ENCODE assay signal across 26 cellular contexts in the genomic region with DNA sequence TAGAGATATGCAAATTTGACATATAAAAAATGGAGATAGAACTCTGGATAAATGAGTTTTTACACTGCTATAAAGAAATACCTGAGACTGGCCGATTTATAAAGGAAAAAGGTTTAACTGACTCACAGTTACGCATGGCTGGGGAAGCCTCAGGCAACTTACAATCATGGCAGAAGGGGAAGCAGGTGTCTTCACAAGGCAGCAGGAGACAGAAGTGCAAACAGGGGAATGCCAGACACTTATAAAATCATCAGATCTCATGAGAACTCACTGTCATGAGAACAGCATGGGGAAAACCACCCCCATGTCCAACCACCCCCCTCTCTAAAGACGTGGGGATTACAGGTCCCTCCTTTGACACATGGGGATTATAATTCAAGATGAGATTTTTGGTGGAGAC.
"Had no signal": no experiment of that assay in that cellular context is flagged by ENCODE, and none has a peak within 500 bp of the region (broad histone marks: within the 10 kb centered on the region; RNA-seq: fewer than 3 reads in every experiment).

No MANE protein-coding gene starts in this region.

- H3K36me3 ChIP-seq: adrenal gland, Peyer's patch, SJCRH30 had no signal

- H3K4me1 Mint-ChIP-seq: activated naive CD4-positive, alpha-beta T cell treated with anti-CD3 and anti-CD28 coated beads, Interleukin-2, amount 10 ng/mL, durations not matched to agents 7 days and 5 days; activated naive CD8-positive, alpha-beta T cell treated with anti-CD3 and anti-CD28 coated beads, Interleukin-2, amount 10 ng/mL, durations not matched to agents 7 days and 5 days had no signal

- H3K4me3 Mint-ChIP-seq: activated CD8-positive, alpha-beta T cell treated with anti-CD3 and anti-CD28 coated beads for 36 hours; activated naive CD4-positive, alpha-beta T cell treated with anti-CD3 and anti-CD28 coated beads, Interleukin-2, amount 10 ng/mL, durations not matched to agents 7 days and 5 days; activated naive CD8-positive, alpha-beta T cell treated with anti-CD3 and anti-CD28 coated beads, Interleukin-2, amount 10 ng/mL, durations not matched to agents 7 days and 5 days; activated T-cell treated with anti-CD3 and anti-CD28 coated beads, Interleukin-2, amount 50 U/mL, for 72 hours had no signal

- ATAC-seq: activated CD4-positive, CD25-positive, alpha-beta regulatory T cell treated with anti-CD3 and anti-CD28 coated beads, Interleukin-2, amount 50 U/mL, for 24 hours; activated CD8-positive, alpha-beta T cell treated with anti-CD3 and anti-CD28 coated beads for 36 hours; activated T-cell treated with anti-CD3 and anti-CD28 coated beads, Interleukin-2, amount 50 U/mL, for 72 hours; K562 had no signal

- H3K9me3 Mint-ChIP-seq: activated CD8-positive, alpha-beta T cell treated with anti-CD3 and anti-CD28 coated beads for 36 hours; activated naive CD4-positive, alpha-beta T cell treated with anti-CD3 and anti-CD28 coated beads, Interleukin-2, amount 10 ng/mL, durations not matched to agents 7 days and 5 days; activated naive CD8-positive, alpha-beta T cell treated with anti-CD3 and anti-CD28 coated beads, Interleukin-2, amount 10 ng/mL, durations not matched to agents 7 days and 5 days; activated T-cell treated with anti-CD3 and anti-CD28 coated beads, Interleukin-2, amount 50 U/mL, for 72 hours; activated T-helper 2 cell treated with anti-CD3 and anti-CD28 coated beads, Interferon-gamma antibody, Interleukin-2, Interleukin-4, amounts not matched to agents 10 μg/mL and 5 μg/mL and 100 μg/mL, durations not matched to agents 14 hours and 24 hours and 36 hours had no signal

- H3K36me3 Mint-ChIP-seq: activated naive CD4-positive, alpha-beta T cell treated with anti-CD3 and anti-CD28 coated beads, Interleukin-2, amount 10 ng/mL, durations not matched to agents 7 days and 5 days; activated naive CD8-positive, alpha-beta T cell treated with anti-CD3 and anti-CD28 coated beads, Interleukin-2, amount 10 ng/mL, durations not matched to agents 7 days and 5 days had no signal

- H3K27ac Mint-ChIP-seq: activated CD8-positive, alpha-beta T cell treated with anti-CD3 and anti-CD28 coated beads for 36 hours; activated naive CD4-positive, alpha-beta T cell treated with anti-CD3 and anti-CD28 coated beads, Interleukin-2, amount 10 ng/mL, durations not matched to agents 7 days and 5 days; activated naive CD8-positive, alpha-beta T cell treated with anti-CD3 and anti-CD28 coated beads, Interleukin-2, amount 10 ng/mL, durations not matched to agents 7 days and 5 days; activated T-cell treated with anti-CD3 and anti-CD28 coated beads, Interleukin-2, amount 50 U/mL, for 72 hours; activated T-helper 2 cell treated with anti-CD3 and anti-CD28 coated beads, Interferon-gamma antibody, Interleukin-2, Interleukin-4, amounts not matched to agents 10 μg/mL and 5 μg/mL and 100 μg/mL, durations not matched to agents 14 hours and 24 hours and 36 hours had no signal

- H3K27me3 Mint-ChIP-seq: activated CD8-positive, alpha-beta T cell treated with anti-CD3 and anti-CD28 coated beads for 36 hours; activated naive CD4-positive, alpha-beta T cell treated with anti-CD3 and anti-CD28 coated beads, Interleukin-2, amount 10 ng/mL, durations not matched to agents 7 days and 5 days; activated naive CD8-positive, alpha-beta T cell treated with anti-CD3 and anti-CD28 coated beads, Interleukin-2, amount 10 ng/mL, durations not matched to agents 7 days and 5 days had no signal

- H3K4me3 ChIP-seq: adrenal gland, K562, Peyer's patch, SJCRH30 had no signal

- DNase-seq: activated CD4-positive, alpha-beta T cell treated with anti-CD3 and anti-CD28 coated beads for 4 hours; activated CD8-positive, alpha-beta memory T cell treated with anti-CD3 and anti-CD28 coated beads, Interleukin-2, amount 50 U/mL, for 4 hours; activated CD8-positive, alpha-beta T cell treated with anti-CD3 and anti-CD28 coated beads for 36 hours; activated gamma-delta T cell treated with Interleukin-2 at 50 U/mL for 16 hours; activated naive CD4-positive, alpha-beta T cell treated with anti-CD3 and anti-CD28 coated beads, Interleukin-2, amount 10 ng/mL, durations not matched to agents 7 days and 5 days; activated naive CD8-positive, alpha-beta T cell treated with anti-CD3 and anti-CD28 coated beads, Interleukin-2, amount 10 ng/mL, durations not matched to agents 7 days and 5 days; activated T-cell treated with anti-CD3 and anti-CD28 coated beads, Interleukin-2, amount 50 U/mL, for 72 hours; adrenal gland; anterior cingulate cortex; cerebellar nuclear complex; Kasumi-1; NCI-H1048; NCI-H1417; NCI-H2029; NCI-H2227 treated with DMSO at 0.1 percent for 48 hours; NCI-H526 treated with DMSO at 0.1 percent for 48 hours; Peyer's patch; Right ventricle myocardium superior; SJCRH30; SK-N-SH; T-helper 1 cell had no signal

- H3K27me3 ChIP-seq: adrenal gland, Peyer's patch had no signal

- H3K27ac ChIP-seq: adrenal gland, Peyer's patch, RWPE1, SJCRH30, VCaP had no signal

- H3K4me1 ChIP-seq: adrenal gland, Peyer's patch, SJCRH30 had no signal

- H3K9me3 ChIP-seq: adrenal gland, Peyer's patch, SJCRH30, SK-N-SH had no signal
